In the genomic region with DNA sequence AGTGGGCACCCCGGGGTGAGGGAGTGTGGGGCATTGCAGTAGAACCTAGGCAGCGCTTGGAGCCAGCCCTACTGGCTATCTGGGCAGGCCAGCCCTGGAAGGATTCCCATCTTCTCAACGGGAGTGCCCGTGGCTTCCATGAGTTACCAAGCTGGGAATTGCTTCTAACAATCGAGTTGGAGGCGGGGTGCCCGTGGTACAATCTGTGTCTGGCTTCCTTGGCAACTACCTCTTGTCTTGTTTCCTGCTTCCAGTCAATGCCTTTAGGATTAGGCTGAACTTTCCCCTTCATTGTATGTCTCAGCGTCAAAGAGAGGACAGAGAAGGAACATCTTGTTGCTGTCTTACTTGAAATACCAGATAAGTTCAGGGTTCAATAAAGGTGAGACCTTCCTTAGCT, we compare ENCODE assay signal across 22 cellular contexts. TPM values are rescaled to one million over a fixed set of nuclear protein-coding genes. Genes with fewer than 3 reads are reported as not detected.
DNase-seq lines count a peak whose midpoint lies in the region; ATAC-seq, FAIRE-seq and TF ChIP-seq lines count a peak whose summit lies in the region.
"Had no signal": no experiment of that assay in that cellular context is flagged by ENCODE, and none has a peak within 500 bp of the region (broad histone marks: within the 10 kb centered on the region; RNA-seq: fewer than 3 reads in every experiment).

No MANE protein-coding gene starts in this region.

- ATAC-seq in GM21576 (IDR thresholded peaks at IDR 0.05; ENCODE audit: unreplicated experiment): no peak
- ATAC-seq: activated naive CD8-positive, alpha-beta T cell treated with anti-CD3 and anti-CD28 coated beads, Interleukin-2, amount 50 U/mL, for 24 hours; HCT116; natural killer cell; T-helper 17 cell had no signal

- H3K4me1 ChIP-seq in kidney (ENCODE audit: control insufficient read depth in 1 of 2, insufficient read depth in 1 of 2, low read depth in 1 of 2, low read length in 2 of 2): peaks cover 14 to 15% of the 10 kb centered on the region in 2 donors
- H3K4me1 ChIP-seq in skeletal muscle tissue (ENCODE audit: control insufficient read depth in 3 of 3, insufficient read depth in 3 of 3, low read length in 3 of 3): peaks cover 25 to 49% (median 27%) of the 10 kb centered on the region in 3 donors
- H3K4me1 ChIP-seq: SJCRH30, vagina had no signal

- H3K27ac ChIP-seq in kidney (ENCODE audit: low read depth in 2 of 2, low read length in 2 of 2): peak overlapping the region; percentile 51 to 63
- peak overlapping the region; percentile 70 for H3K27ac ChIP-seq in skeletal muscle tissue (ENCODE audit: low read depth, low read length)
- H3K27ac ChIP-seq: SJCRH30 had no signal

- H3K4me1 Mint-ChIP-seq in endothelial cell (ENCODE audit: unreplicated experiment): peaks cover 14% of the 10 kb centered on the region
- H3K4me1 Mint-ChIP-seq: activated naive CD8-positive, alpha-beta T cell treated with anti-CD3 and anti-CD28 coated beads, Interleukin-2, amount 50 U/mL, for 24 hours had no signal

- intact Hi-C loops in kidney (cut with DNase I): no loop called here

- H3K36me3 Mint-ChIP-seq in endothelial cell (ENCODE audit: low read depth, unreplicated experiment): no peaks in the 10 kb centered on the region
- H3K36me3 Mint-ChIP-seq: natural killer cell had no signal

- peak overlapping the region; percentile 6 for H3K27ac Mint-ChIP-seq in endothelial cell (ENCODE audit: unreplicated experiment)
- H3K27ac Mint-ChIP-seq: activated B cell treated with CpG ODN at 0.5 μM for 24 hours; activated naive CD8-positive, alpha-beta T cell treated with anti-CD3 and anti-CD28 coated beads, Interleukin-2, amount 50 U/mL, for 24 hours; CD4-positive, alpha-beta T cell; natural killer cell; stimulated activated naive CD8-positive, alpha-beta T cell treated with anti-CD3 and anti-CD28 coated beads, Interleukin-15, Interleukin-2, amounts not matched to agents 100 ng/mL and 50 ng/mL, for 24 hours; T-helper 17 cell had no signal

- no peak for TF ChIP-seq CTCF in endothelial cell (IDR thresholded peaks at IDR 0.05; ENCODE audit: unreplicated experiment)
- TF ChIP-seq CTCF in kidney (IDR thresholded peaks at IDR 0.05; ENCODE audit: borderline replicate concordance, extremely low read depth, insufficient read depth): no peak

- H3K9ac ChIP-seq in kidney (ENCODE audit: low read length in 2 of 2): no peak overlapping the region
- H3K9ac ChIP-seq in skeletal muscle tissue (ENCODE audit: low read depth in 1 of 3, low read length in 3 of 3): no peak overlapping the region

- no peak for TF ChIP-seq RAD21 in Ishikawa (IDR thresholded peaks at IDR 0.05; ENCODE audit: low read depth)

- peaks cover 3% of the 10 kb centered on the region for H3K27me3 Mint-ChIP-seq in endothelial cell (ENCODE audit: unreplicated experiment)
- H3K27me3 Mint-ChIP-seq: activated B cell treated with CpG ODN at 0.5 μM for 24 hours had no signal

- H3K27me3 ChIP-seq in skeletal muscle tissue (ENCODE audit: control insufficient read depth in 3 of 3, insufficient read depth in 3 of 3, low read length in 3 of 3): no peaks in the 10 kb centered on the region
- H3K27me3 ChIP-seq: vagina had no signal

- no peak for FAIRE-seq in kidney (lab: Jason Lieb, UNC)
- FAIRE-seq: HTR-8/SVneo had no signal

- H3K4me3 ChIP-seq in kidney (ENCODE audit: low read length in 2 of 2) (peak overlapping the region; percentile 9 to 14), skeletal muscle tissue (ENCODE audit: low read length in 3 of 3) (peak overlapping the region in 1 of 3 donors; percentile 12)
- H3K4me3 ChIP-seq: SJCRH30, vagina had no signal

- DNase-seq in endothelial cell (ENCODE audit: low spot score): no peak
- peak; percentile 74 for DNase-seq in kidney
- no peak for DNase-seq in RPMI8226
- no peak for DNase-seq in NCI-H774 (lab: John Stamatoyannopoulos, UW)
- no peak for DNase-seq in activated CD4-positive, alpha-beta T cell treated with anti-CD3 and anti-CD28 coated beads, Interleukin-2, amount 50 U/mL, for 1 hour
- DNase-seq: activated B cell treated with CpG ODN at 0.5 μM for 24 hours; activated naive CD8-positive, alpha-beta T cell treated with anti-CD3 and anti-CD28 coated beads, Interleukin-2, amount 50 U/mL, for 24 hours; CD4-positive, alpha-beta T cell; effector memory CD4-positive, alpha-beta T cell; natural killer cell; NCI-H1436 treated with DMSO at 0.1 percent for 48 hours; NCI-H446; SJCRH30; T-helper 17 cell had no signal

- H3K9me3 Mint-ChIP-seq in endothelial cell (ENCODE audit: unreplicated experiment): no peaks in the 10 kb centered on the region
- H3K9me3 Mint-ChIP-seq: activated B cell treated with CpG ODN at 0.5 μM for 24 hours; activated naive CD8-positive, alpha-beta T cell treated with anti-CD3 and anti-CD28 coated beads, Interleukin-2, amount 50 U/mL, for 24 hours; CD4-positive, alpha-beta T cell; natural killer cell; stimulated activated naive CD8-positive, alpha-beta T cell treated with anti-CD3 and anti-CD28 coated beads, Interleukin-15, Interleukin-2, amounts not matched to agents 100 ng/mL and 50 ng/mL, for 24 hours had no signal

- no peaks in the 10 kb centered on the region for H3K9me3 ChIP-seq in kidney (ENCODE audit: control insufficient read depth in 1 of 2, low read length in 2 of 2)
- no peaks in the 10 kb centered on the region for H3K9me3 ChIP-seq in skeletal muscle tissue (ENCODE audit: control insufficient read depth in 3 of 3, low read length in 3 of 3)
- H3K9me3 ChIP-seq: SJCRH30, vagina had no signal

- no peak overlapping the region for H3K4me3 Mint-ChIP-seq in endothelial cell (ENCODE audit: unreplicated experiment)
- H3K4me3 Mint-ChIP-seq: activated B cell treated with CpG ODN at 0.5 μM for 24 hours; activated naive CD8-positive, alpha-beta T cell treated with anti-CD3 and anti-CD28 coated beads, Interleukin-2, amount 50 U/mL, for 24 hours; CD4-positive, alpha-beta T cell; natural killer cell; stimulated activated naive CD8-positive, alpha-beta T cell treated with anti-CD3 and anti-CD28 coated beads, Interleukin-15, Interleukin-2, amounts not matched to agents 100 ng/mL and 50 ng/mL, for 24 hours; T-helper 17 cell had no signal

- no peak for TF ChIP-seq EP300 in Ishikawa (IDR thresholded peaks at IDR 0.05; ENCODE audit: borderline replicate concordance)

- H3K36me3 ChIP-seq in kidney (ENCODE audit: control insufficient read depth in 1 of 2, insufficient read depth in 2 of 2, low read length in 2 of 2): no peaks in the 10 kb centered on the region
- H3K36me3 ChIP-seq in skeletal muscle tissue (ENCODE audit: control insufficient read depth in 3 of 3, insufficient read depth in 3 of 3, low read length in 3 of 3): no peaks in the 10 kb centered on the region
- H3K36me3 ChIP-seq: SJCRH30, vagina had no signal

TF ChIP-seq in Ishikawa, 13 proteins besides CTCF, POLR2A, EP300 and RAD21:
- TF ChIP-seq CEBPB (IDR thresholded peaks at IDR 0.05) (no peak), TEAD4 (IDR thresholded peaks at IDR 0.05) (no peak), NFIC (IDR thresholded peaks at IDR 0.05) (peak; percentile 33; the same call in 1 of the 2 replicates), TAF1 (IDR thresholded peaks at IDR 0.05; ENCODE audit: low read depth) (no peak), EGR1 (IDR thresholded peaks at IDR 0.05) (no peak), REST (IDR thresholded peaks at IDR 0.05; ENCODE audit: low read depth) (no peak), TCF12 (IDR thresholded peaks at IDR 0.05; ENCODE audit: low read depth) (no peak), ZBTB7A (IDR thresholded peaks at IDR 0.05; ENCODE audit: low read depth) (no peak)

RNA-seq across cellular contexts. Expression of gene PPP1R14C, which starts 33.3 kb away (rescaled TPM):
- total RNA-seq in endothelial cell (ENCODE audit: unreplicated experiment): 2.5 TPM
- total RNA-seq in kidney: 15.8 TPM
- polyA plus RNA-seq in kidney (ENCODE audit: insufficient read depth, low read depth, low replicate concordance): 6.5 TPM
- 14.1 TPM for total RNA-seq in skeletal muscle tissue
- total RNA-seq: CD4-positive, alpha-beta T cell; natural killer cell; SJCRH30; T-helper 17 cell had no signal
- polyA plus RNA-seq: AG04450 had no signal
